In genomic region chr11:35412285-35412684, GRCh38 we compare ENCODE assay signal across 10 cellular contexts. TPM values are rescaled to one million over a fixed set of nuclear protein-coding genes. Genes with fewer than 3 reads are reported as not detected.
DNase-seq lines count a peak whose midpoint lies in the region; ATAC-seq and TF ChIP-seq lines count a peak whose summit lies in the region.
"Had no signal": no experiment of that assay in that cellular context is flagged by ENCODE, and none has a peak within 500 bp of the region (broad histone marks: within the 10 kb centered on the region; RNA-seq: fewer than 3 reads in every experiment).

No MANE protein-coding gene starts in this region.

- H3K4me3 ChIP-seq in GM23338 (no peak overlapping the region), PC-9 (no peak overlapping the region)

- peak; percentile 49 for DNase-seq in Ammon's horn (ENCODE audit: low spot score)
- peak; percentile 62 for DNase-seq in GM23338 (ENCODE audit: low spot score)
- DNase-seq in PC-9, result no peak
- DNase-seq in hepatic stellate cell (ENCODE audit: low spot score), result peak; percentile 37
- no peak for DNase-seq in stimulated activated CD4-positive, alpha-beta T cell treated with anti-CD3 and anti-CD28 coated beads, Interleukin-12 subunit alpha, Interleukin-12 subunit beta, amount 100 ng/mL, for 4 hours
- DNase-seq in T-helper 2 cell treated with Interferon-gamma antibody and Interleukin-4, amounts not matched to agents 5 μg/mL and 100 μg/mL, for 36 hours (ENCODE audit: low spot score), result no peak
- no peak for DNase-seq in AG20443 (ENCODE audit: low spot score)
- DNase-seq: aorta, substantia nigra had no signal

- peaks cover 18% of the 10 kb centered on the region for H3K27me3 Mint-ChIP-seq in GM23338 (ENCODE audit: insufficient read depth, low read depth, poor library complexity)
- H3K27me3 Mint-ChIP-seq in T-helper 2 cell treated with Interferon-gamma antibody and Interleukin-4, amounts not matched to agents 5 μg/mL and 100 μg/mL, for 36 hours (ENCODE audit: low read depth), result peaks cover 60% of the 10 kb centered on the region

- H3K9me2 ChIP-seq in GM23338 (ENCODE audit: insufficient read depth) (no peaks in the 10 kb centered on the region), PC-9 (ENCODE audit: insufficient read depth) (no peaks in the 10 kb centered on the region)

- H4K20me1 ChIP-seq in GM23338 (replicated peaks; ENCODE audit: insufficient read depth) (no peaks in the 10 kb centered on the region; the same call in 1 of the 2 replicates), PC-9 (ENCODE audit: insufficient read depth) (no peaks in the 10 kb centered on the region)

- H3K4me3 Mint-ChIP-seq in GM23338, result no peak overlapping the region
- no peak overlapping the region for H3K4me3 Mint-ChIP-seq in T-helper 2 cell treated with Interferon-gamma antibody and Interleukin-4, amounts not matched to agents 5 μg/mL and 100 μg/mL, for 36 hours

- intact Hi-C loops in PC-9 (cut with micrococcal nuclease; ENCODE audit: unreplicated experiment), result loop anchor here (1.0 kb wide), 1 partner anchor 486 kb away; no protein-coding TSS in a partner anchor

- H3K4me1 Mint-ChIP-seq in GM23338, result no peaks in the 10 kb centered on the region
- no peaks in the 10 kb centered on the region for H3K4me1 Mint-ChIP-seq in T-helper 2 cell treated with Interferon-gamma antibody and Interleukin-4, amounts not matched to agents 5 μg/mL and 100 μg/mL, for 36 hours (ENCODE audit: low read depth)

- H3K36me3 Mint-ChIP-seq in GM23338 (ENCODE audit: low read depth), result no peaks in the 10 kb centered on the region
- no peaks in the 10 kb centered on the region for H3K36me3 Mint-ChIP-seq in T-helper 2 cell treated with Interferon-gamma antibody and Interleukin-4, amounts not matched to agents 5 μg/mL and 100 μg/mL, for 36 hours (ENCODE audit: low read depth)

- no peaks in the 10 kb centered on the region for H3K9me3 Mint-ChIP-seq in GM23338
- no peaks in the 10 kb centered on the region for H3K9me3 Mint-ChIP-seq in T-helper 2 cell treated with Interferon-gamma antibody and Interleukin-4, amounts not matched to agents 5 μg/mL and 100 μg/mL, for 36 hours

- H3F3A ChIP-seq in GM23338 (replicated peaks; ENCODE audit: low read depth) (no peaks in the 10 kb centered on the region), PC-9 (ENCODE audit: insufficient read depth, low read depth) (no peaks in the 10 kb centered on the region)

- peaks cover 34% of the 10 kb centered on the region for H3K27me3 ChIP-seq in GM23338 (ENCODE audit: insufficient read depth)
- peaks cover 28% of the 10 kb centered on the region for H3K27me3 ChIP-seq in PC-9 (ENCODE audit: insufficient read depth, low read depth)

- H3K9me3 ChIP-seq in PC-9 (ENCODE audit: insufficient read depth, low read depth), result no peaks in the 10 kb centered on the region; the same call in 1 of the 2 replicates

- no peaks in the 10 kb centered on the region for H3K4me1 ChIP-seq in GM23338 (ENCODE audit: insufficient read depth)
- no peaks in the 10 kb centered on the region for H3K4me1 ChIP-seq in PC-9 (replicated peaks; ENCODE audit: insufficient read depth)

- no peak overlapping the region for H3K27ac ChIP-seq in GM23338 (ENCODE audit: low read depth)
- H3K27ac ChIP-seq in PC-9, result no peak overlapping the region

- no peak overlapping the region for H3K4me2 ChIP-seq in GM23338
- H3K4me2 ChIP-seq in PC-9, result no peak overlapping the region

- H3K36me3 ChIP-seq in GM23338 (ENCODE audit: insufficient read depth) (no peaks in the 10 kb centered on the region), PC-9 (ENCODE audit: low read depth) (no peaks in the 10 kb centered on the region)

- ATAC-seq in GM23338 (peak; percentile 74), GM21529 (IDR thresholded peaks at IDR 0.05; ENCODE audit: unreplicated experiment) (no peak)

- CTCF ChIA-PET in PC-9 (lab: Charles Lee), result interaction anchor here (0.5 to 0.7 kb wide), 2 partner anchors 29 to 565 kb away, joined by 3 to 6 read pairs; no protein-coding TSS in a partner anchor

- POLR2A ChIA-PET in PC-9 (lab: Charles Lee; ENCODE audit: unreplicated experiment), result no interaction called here

- H3K27ac Mint-ChIP-seq in GM23338, result no peak overlapping the region
- no peak overlapping the region for H3K27ac Mint-ChIP-seq in T-helper 2 cell treated with Interferon-gamma antibody and Interleukin-4, amounts not matched to agents 5 μg/mL and 100 μg/mL, for 36 hours

- no peaks in the 10 kb centered on the region for H3K79me2 ChIP-seq in GM23338 (replicated peaks; ENCODE audit: insufficient read depth)
- H3K79me2 ChIP-seq in PC-9 (ENCODE audit: low read depth), result no peaks in the 10 kb centered on the region

- peak; percentile 65 to 70 for TF ChIP-seq CTCF in GM23338 (conservative IDR thresholded peaks at IDR 0.05; ENCODE audit: low read depth in 2 of 2)
- TF ChIP-seq CTCF in PC-9 (conservative IDR thresholded peaks at IDR 0.05), result peak; percentile 78

- H2AFZ ChIP-seq in GM23338 (no peak overlapping the region), PC-9 (no peak overlapping the region)

- no TSS peak for BruUV-seq in PC-9 (replicated peaks; lab: Mats Ljungman, UMichigan)

TF ChIP-seq in GM23338, 12 proteins besides CTCF, POLR2A, EP300 and RAD21 (continues in another document):
- TF ChIP-seq EZH2phosphoT487 (IDR thresholded peaks at IDR 0.05; ENCODE audit: unreplicated experiment), result no peak
- TF ChIP-seq, protein P1, sequence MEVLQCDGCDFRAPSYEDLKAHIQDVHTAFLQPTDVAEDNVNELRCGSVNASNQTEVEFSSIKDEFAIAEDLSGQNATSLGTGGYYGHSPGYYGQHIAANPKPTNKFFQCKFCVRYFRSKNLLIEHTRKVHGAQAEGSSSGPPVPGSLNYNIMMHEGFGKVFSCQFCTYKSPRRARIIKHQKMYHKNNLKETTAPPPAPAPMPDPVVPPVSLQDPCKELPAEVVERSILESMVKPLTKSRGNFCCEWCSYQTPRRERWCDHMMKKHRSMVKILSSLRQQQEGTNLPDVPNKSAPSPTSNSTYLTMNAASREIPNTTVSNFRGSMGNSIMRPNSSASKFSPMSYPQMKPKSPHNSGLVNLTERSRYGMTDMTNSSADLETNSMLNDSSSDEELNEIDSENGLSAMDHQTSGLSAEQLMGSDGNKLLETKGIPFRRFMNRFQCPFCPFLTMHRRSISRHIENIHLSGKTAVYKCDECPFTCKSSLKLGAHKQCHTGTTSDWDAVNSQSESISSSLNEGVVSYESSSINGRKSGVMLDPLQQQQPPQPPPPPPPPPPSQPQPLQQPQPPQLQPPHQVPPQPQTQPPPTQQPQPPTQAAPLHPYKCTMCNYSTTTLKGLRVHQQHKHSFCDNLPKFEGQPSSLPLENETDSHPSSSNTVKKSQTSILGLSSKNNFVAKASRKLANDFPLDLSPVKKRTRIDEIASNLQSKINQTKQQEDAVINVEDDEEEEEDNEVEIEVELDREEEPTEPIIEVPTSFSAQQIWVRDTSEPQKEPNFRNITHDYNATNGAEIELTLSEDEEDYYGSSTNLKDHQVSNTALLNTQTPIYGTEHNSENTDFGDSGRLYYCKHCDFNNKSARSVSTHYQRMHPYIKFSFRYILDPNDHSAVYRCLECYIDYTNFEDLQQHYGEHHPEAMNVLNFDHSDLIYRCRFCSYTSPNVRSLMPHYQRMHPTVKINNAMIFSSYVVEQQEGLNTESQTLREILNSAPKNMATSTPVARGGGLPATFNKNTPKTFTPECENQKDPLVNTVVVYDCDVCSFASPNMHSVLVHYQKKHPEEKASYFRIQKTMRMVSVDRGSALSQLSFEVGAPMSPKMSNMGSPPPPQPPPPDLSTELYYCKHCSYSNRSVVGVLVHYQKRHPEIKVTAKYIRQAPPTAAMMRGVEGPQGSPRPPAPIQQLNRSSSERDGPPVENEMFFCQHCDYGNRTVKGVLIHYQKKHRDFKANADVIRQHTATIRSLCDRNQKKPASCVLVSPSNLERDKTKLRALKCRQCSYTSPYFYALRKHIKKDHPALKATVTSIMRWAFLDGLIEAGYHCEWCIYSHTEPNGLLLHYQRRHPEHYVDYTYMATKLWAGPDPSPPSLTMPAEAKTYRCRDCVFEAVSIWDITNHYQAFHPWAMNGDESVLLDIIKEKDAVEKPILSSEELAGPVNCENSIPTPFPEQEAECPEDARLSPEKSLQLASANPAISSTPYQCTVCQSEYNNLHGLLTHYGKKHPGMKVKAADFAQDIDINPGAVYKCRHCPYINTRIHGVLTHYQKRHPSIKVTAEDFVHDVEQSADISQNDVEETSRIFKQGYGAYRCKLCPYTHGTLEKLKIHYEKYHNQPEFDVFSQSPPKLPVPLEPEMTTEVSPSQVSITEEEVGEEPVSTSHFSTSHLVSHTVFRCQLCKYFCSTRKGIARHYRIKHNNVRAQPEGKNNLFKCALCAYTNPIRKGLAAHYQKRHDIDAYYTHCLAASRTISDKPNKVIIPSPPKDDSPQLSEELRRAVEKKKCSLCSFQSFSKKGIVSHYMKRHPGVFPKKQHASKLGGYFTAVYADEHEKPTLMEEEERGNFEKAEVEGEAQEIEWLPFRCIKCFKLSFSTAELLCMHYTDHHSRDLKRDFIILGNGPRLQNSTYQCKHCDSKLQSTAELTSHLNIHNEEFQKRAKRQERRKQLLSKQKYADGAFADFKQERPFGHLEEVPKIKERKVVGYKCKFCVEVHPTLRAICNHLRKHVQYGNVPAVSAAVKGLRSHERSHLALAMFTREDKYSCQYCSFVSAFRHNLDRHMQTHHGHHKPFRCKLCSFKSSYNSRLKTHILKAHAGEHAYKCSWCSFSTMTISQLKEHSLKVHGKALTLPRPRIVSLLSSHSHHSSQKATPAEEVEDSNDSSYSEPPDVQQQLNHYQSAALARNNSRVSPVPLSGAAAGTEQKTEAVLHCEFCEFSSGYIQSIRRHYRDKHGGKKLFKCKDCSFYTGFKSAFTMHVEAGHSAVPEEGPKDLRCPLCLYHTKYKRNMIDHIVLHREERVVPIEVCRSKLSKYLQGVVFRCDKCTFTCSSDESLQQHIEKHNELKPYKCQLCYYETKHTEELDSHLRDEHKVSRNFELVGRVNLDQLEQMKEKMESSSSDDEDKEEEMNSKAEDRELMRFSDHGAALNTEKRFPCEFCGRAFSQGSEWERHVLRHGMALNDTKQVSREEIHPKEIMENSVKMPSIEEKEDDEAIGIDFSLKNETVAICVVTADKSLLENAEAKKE (CRISPR knock-in tag; IDR thresholded peaks at IDR 0.05), result no peak
- no peak for TF ChIP-seq ZNF114 (CRISPR knock-in tag; IDR thresholded peaks at IDR 0.05)
- TF ChIP-seq JUNB (IDR thresholded peaks at IDR 0.05; ENCODE audit: unreplicated experiment), result no peak
- no peak for TF ChIP-seq ZNF331 (CRISPR knock-in tag; IDR thresholded peaks at IDR 0.05; ENCODE audit: low read depth)

RNA-seq across cellular contexts. Expression of gene SLC1A2, which starts 7.1 kb away (rescaled TPM):
- total RNA-seq in GM23338 (2014; rRNA removed; shearing (Covaris generic)), result 1.7 and 2.8 TPM in 2 replicates
- polyA plus RNA-seq in GM23338 (2016; fragmentation: Nextera tagmentation; extraction: Ambion mirVana), result 0.70 and 1.5 TPM in 2 replicates
- total RNA-seq in PC-9 (2021), result 0.09 and 0.38 TPM in 2 replicates
- polyA plus RNA-seq: aorta had no signal

Comparison
In these comparisons a context has a peak if more than half of its experiments do, and no peak if none do; other contexts are left out.
1. DNase-seq: peak in Ammon's horn (single experiment), GM23338 (single experiment) and hepatic stellate cell (single experiment); none in PC-9 (0 of 2), stimulated activated CD4-positive, alpha-beta T cell treated with anti-CD3 and anti-CD28 coated beads, Interleukin-12 subunit alpha, Interleukin-12 subunit beta, amount 100 ng/mL, for 4 hours (single experiment), T-helper 2 cell treated with Interferon-gamma antibody and Interleukin-4, amounts not matched to agents 5 μg/mL and 100 μg/mL, for 36 hours (single experiment) and AG20443 (single experiment).